ENCODE assay signal across 34 cellular contexts in the genomic region with DNA sequence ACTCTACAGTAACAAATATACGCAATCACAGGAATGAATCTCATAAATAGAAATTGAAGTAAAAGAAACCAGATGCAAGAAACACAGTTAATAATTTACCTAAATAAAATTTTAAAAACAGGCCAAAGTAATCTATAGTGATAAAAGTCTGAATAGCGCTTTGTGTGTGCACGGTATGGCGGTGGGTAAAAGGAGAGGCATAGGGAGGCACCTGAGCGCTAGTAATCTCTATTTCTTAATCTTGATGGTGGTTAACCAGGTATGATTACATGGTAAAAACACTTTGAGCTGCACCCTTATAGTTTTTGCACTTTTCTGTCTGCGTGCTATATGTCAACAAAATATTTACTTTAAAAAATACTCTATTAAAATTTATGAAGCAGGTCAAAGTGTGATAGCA.
DNase-seq lines count a peak whose midpoint lies in the region; ATAC-seq, FAIRE-seq and TF ChIP-seq lines count a peak whose summit lies in the region.
"Had no signal": no experiment of that assay in that cellular context is flagged by ENCODE, and none has a peak within 500 bp of the region (broad histone marks: within the 10 kb centered on the region; RNA-seq: fewer than 3 reads in every experiment).

No MANE protein-coding gene starts in this region.

- no peak overlapping the region for H3K27ac ChIP-seq in small intestine (ENCODE audit: low read depth in 1 of 2, low read length in 1 of 2)
- H3K27ac ChIP-seq: 22Rv1; A549; BLaER1; BLaER1 treated with 17β-estradiol and CSF1 and Interleukin-3, amounts not matched to agents 10 nM and 100 nM; C4-2B had no signal

- 33 to 69% (median 42%) methylated on average over 6 of the region's 6 CpGs for WGBS in small intestine, 3 donors

- intact Hi-C loops in left colon (cut with DNase I, micrococcal nuclease): no loop called here
- intact Hi-C loops in mucosa of descending colon (cut with DNase I, micrococcal nuclease): no loop called here

- H3K4me3 ChIP-seq in mucosa of descending colon (no peak overlapping the region), small intestine (ENCODE audit: low read depth in 1 of 2, low read length in 2 of 2) (no peak overlapping the region)
- H3K4me3 ChIP-seq: A549; BLaER1; BLaER1 treated with 17β-estradiol and CSF1 and Interleukin-3, amounts not matched to agents 10 nM and 100 nM had no signal

- no peaks in the 10 kb centered on the region for H3K27me3 Mint-ChIP-seq in activated T-helper 17 cell treated with anti-CD3 and anti-CD28 coated beads, Interleukin-2, amount 50 U/mL, for 72 hours
- H3K27me3 Mint-ChIP-seq: B cell; CD4-positive, alpha-beta memory T cell; CD4-positive, alpha-beta T cell had no signal

- H3K36me3 ChIP-seq in mucosa of descending colon (ENCODE audit: low read depth) (no peaks in the 10 kb centered on the region), small intestine (ENCODE audit: control insufficient read depth in 2 of 2, insufficient read depth in 2 of 2, low read length in 2 of 2) (no peaks in the 10 kb centered on the region)
- H3K36me3 ChIP-seq: BE2C; BLaER1; BLaER1 treated with 17β-estradiol and CSF1 and Interleukin-3, amounts not matched to agents 10 nM and 100 nM had no signal

- H3K36me3 Mint-ChIP-seq in activated T-helper 17 cell treated with anti-CD3 and anti-CD28 coated beads, Interleukin-2, amount 50 U/mL, for 72 hours (ENCODE audit: low read depth): no peaks in the 10 kb centered on the region
- H3K36me3 Mint-ChIP-seq: CD14-positive monocyte; CD4-positive, alpha-beta memory T cell; CD8-positive, alpha-beta T cell had no signal

- no peaks in the 10 kb centered on the region for H3K9me3 Mint-ChIP-seq in activated T-helper 17 cell treated with anti-CD3 and anti-CD28 coated beads, Interleukin-2, amount 50 U/mL, for 72 hours
- H3K9me3 Mint-ChIP-seq: CD8-positive, alpha-beta memory T cell; CD8-positive, alpha-beta T cell had no signal

- H3K27ac Mint-ChIP-seq in activated T-helper 17 cell treated with anti-CD3 and anti-CD28 coated beads, Interleukin-2, amount 50 U/mL, for 72 hours: no peak overlapping the region
- H3K27ac Mint-ChIP-seq: B cell; CD14-positive monocyte; CD4-positive, alpha-beta memory T cell; CD4-positive, alpha-beta T cell; CD4-positive, CD25-positive, alpha-beta regulatory T cell; CD8-positive, alpha-beta memory T cell; CD8-positive, alpha-beta T cell had no signal

- H3K4me1 ChIP-seq in mucosa of descending colon (ENCODE audit: low read depth) (no peaks in the 10 kb centered on the region), small intestine (ENCODE audit: control insufficient read depth in 2 of 2, insufficient read depth in 1 of 2, low read depth in 1 of 2, low read length in 1 of 2) (no peaks in the 10 kb centered on the region)
- H3K4me1 ChIP-seq: A549; BE2C; BLaER1; BLaER1 treated with 17β-estradiol and CSF1 and Interleukin-3, amounts not matched to agents 10 nM and 100 nM; Caco-2 had no signal

- H3K4me3 Mint-ChIP-seq in activated T-helper 17 cell treated with anti-CD3 and anti-CD28 coated beads, Interleukin-2, amount 50 U/mL, for 72 hours: no peak overlapping the region
- H3K4me3 Mint-ChIP-seq: B cell; CD14-positive monocyte; CD4-positive, alpha-beta memory T cell; CD4-positive, alpha-beta T cell; CD4-positive, CD25-positive, alpha-beta regulatory T cell; CD8-positive, alpha-beta memory T cell; CD8-positive, alpha-beta T cell had no signal

- no peaks in the 10 kb centered on the region for H3K27me3 ChIP-seq in small intestine (ENCODE audit: control insufficient read depth in 2 of 2, insufficient read depth in 2 of 2, low read length in 2 of 2)
- H3K27me3 ChIP-seq: BE2C; BLaER1; BLaER1 treated with 17β-estradiol and CSF1 and Interleukin-3, amounts not matched to agents 10 nM and 100 nM had no signal

- FAIRE-seq in small intestine (lab: Jason Lieb, UNC): no peak
- FAIRE-seq: A549, D721Med had no signal

- H3K9me3 ChIP-seq in mucosa of descending colon (no peaks in the 10 kb centered on the region), small intestine (ENCODE audit: control insufficient read depth, low read depth) (no peaks in the 10 kb centered on the region)
- H3K9me3 ChIP-seq: A549; BE2C; BLaER1; BLaER1 treated with 17β-estradiol and CSF1 and Interleukin-3, amounts not matched to agents 10 nM and 100 nM; Caco-2 had no signal

- DNase-seq in left colon: no peak
- peak in 1 of 3 donors; percentile 12 for DNase-seq in mucosa of descending colon
- peak; percentile 3 for DNase-seq in small intestine
- DNase-seq in stimulated activated CD4-positive, alpha-beta T cell treated with anti-CD3 and anti-CD28 coated beads, Interleukin-4, amount 100 ng/mL, for 1 hour: no peak
- DNase-seq: 8988T; ACHN; AML-193; BE2C; C1 segment of cervical spinal cord; Caco-2; Calu3; CD4-positive, alpha-beta memory T cell; CD4-positive, alpha-beta T cell; CD4-positive, CD25-positive, alpha-beta regulatory T cell; CD8-positive, alpha-beta memory T cell; CD8-positive, alpha-beta T cell; COR-L47; DMS 273 treated with DMSO at 0.1 percent for 48 hours; DMS153; DMS53; DMS79; DMS79 treated with DMSO at 0.1 percent for 48 hours; DND-41; EL had no signal

- ATAC-seq in left colon: peak; percentile 93
- peak; percentile 92 for ATAC-seq in mucosa of descending colon
- ATAC-seq in activated T-helper 17 cell treated with anti-CD3 and anti-CD28 coated beads, Interleukin-2, amount 50 U/mL, for 72 hours (replicated peaks): no peak
- ATAC-seq in HG02759 (IDR thresholded peaks at IDR 0.05; ENCODE audit: unreplicated experiment): no peak
- ATAC-seq: A549; CD8-positive, alpha-beta T cell had no signal

- TF ChIP-seq CTCF in mucosa of descending colon (IDR thresholded peaks at IDR 0.05): no peak

- no peaks in the 10 kb centered on the region for H3K4me1 Mint-ChIP-seq in activated T-helper 17 cell treated with anti-CD3 and anti-CD28 coated beads, Interleukin-2, amount 50 U/mL, for 72 hours
- H3K4me1 Mint-ChIP-seq: B cell, CD14-positive monocyte had no signal

Comparison
In these comparisons a context has a peak if more than half of its experiments do, and no peak if none do; other contexts are left out.
1. ATAC-seq: peak in left colon (single experiment) and mucosa of descending colon (single experiment); none in activated T-helper 17 cell treated with anti-CD3 and anti-CD28 coated beads, Interleukin-2, amount 50 U/mL, for 72 hours (single experiment) and HG02759 (single experiment).